Comparison of ENCODE assay signal across 1 cellular context in the genomic region with DNA sequence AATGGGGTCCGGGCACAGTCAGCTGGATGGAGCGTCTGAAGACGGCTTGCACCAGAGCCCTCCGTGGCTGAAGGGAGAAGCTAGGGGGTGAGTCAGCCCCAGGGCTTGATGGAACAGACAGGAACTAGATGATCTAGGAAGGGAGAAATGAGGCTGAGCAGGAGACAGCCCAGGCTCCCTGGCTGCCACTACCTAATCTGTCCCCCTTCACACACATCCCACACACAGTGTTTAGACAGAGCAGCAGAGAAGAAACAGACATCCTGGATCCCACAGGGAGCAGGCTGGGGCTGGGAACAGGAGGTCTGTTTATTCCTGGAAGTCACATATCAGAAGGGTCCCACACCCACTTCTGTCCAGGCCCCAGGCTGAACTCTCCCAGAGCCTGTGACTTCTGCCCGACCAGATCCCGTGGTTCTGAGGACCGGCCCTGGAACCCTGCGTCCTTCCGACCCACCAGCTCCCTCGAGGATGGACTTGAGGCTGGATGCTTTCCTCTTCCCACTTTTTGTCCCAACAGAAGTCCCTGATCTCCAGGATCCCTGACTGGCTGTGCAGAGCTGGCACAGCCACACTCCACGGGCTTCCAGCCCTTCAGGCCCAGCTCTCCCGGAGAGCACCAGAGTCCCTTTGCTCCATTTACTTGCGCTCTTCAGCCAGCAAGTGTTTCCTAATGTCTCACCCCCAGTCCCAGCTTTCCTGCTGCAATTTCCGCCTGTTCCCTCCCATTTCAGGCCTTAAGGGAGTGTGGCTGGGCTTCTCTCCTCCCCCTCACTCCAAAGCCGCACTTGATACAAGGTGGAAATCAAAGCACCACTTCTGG.
TF ChIP-seq lines count a peak whose summit lies in the region.

No MANE protein-coding gene starts in this region.

TF ChIP-seq in IMR-90, 13 proteins besides CTCF, POLR2A, EP300 and RAD21:
- TF ChIP-seq RFX5 (IDR thresholded peaks at IDR 0.05; ENCODE audit: low read depth, low read length) (no peak), FOS (IDR thresholded peaks at IDR 0.05; ENCODE audit: low read depth, low read length) (peak; percentile 45), MAZ (IDR thresholded peaks at IDR 0.05; ENCODE audit: borderline replicate concordance, low read depth, low read length) (peak; percentile 31; the same call in 1 of the 2 replicates)
